Comparison of ENCODE assay signal across 20 cellular contexts in the genomic region with DNA sequence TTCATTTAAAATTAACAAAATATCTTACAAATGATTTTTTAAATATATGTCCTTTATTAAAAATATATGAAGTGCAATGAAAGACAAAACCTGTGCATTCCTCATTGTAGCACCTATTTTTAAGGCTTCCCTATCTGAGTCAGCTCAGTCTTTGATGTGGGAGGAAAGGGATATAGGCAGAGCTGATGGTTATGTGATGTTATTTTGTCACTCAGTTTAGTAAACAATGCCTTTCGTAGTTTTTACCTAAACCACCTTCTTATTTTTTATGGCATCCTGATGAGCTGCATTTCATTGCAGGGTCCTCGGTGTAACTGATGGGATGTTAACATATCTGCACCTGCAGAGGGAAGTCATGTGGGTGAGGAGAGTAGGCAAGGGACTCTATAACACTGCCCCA.
"Had no signal": no experiment of that assay in that cellular context is flagged by ENCODE, and none has a peak within 500 bp of the region (broad histone marks: within the 10 kb centered on the region; RNA-seq: fewer than 3 reads in every experiment).

No MANE protein-coding gene starts in this region.

- H3K36me3 ChIP-seq: sigmoid colon, thyroid gland had no signal

- H3K27me3 ChIP-seq: body of pancreas, dorsolateral prefrontal cortex, foreskin keratinocyte, hepatocyte, sigmoid colon, thyroid gland had no signal

- H3K27ac Mint-ChIP-seq: activated naive CD4-positive, alpha-beta T cell treated with anti-CD3 and anti-CD28 coated beads, Interleukin-2, amount 50 U/mL, for 72 hours; natural killer cell; stimulated activated memory B cell treated with anti-CD40 and anti-IgM and Interleukin-4, amounts not matched to agents 10 μg/mL and 1 μg/mL and 100 μg/mL, for 72 hours had no signal

- H3K4me1 Mint-ChIP-seq: stimulated activated memory B cell treated with anti-CD40 and anti-IgM and Interleukin-4, amounts not matched to agents 10 μg/mL and 1 μg/mL and 100 μg/mL, for 72 hours had no signal

- H3K9me3 Mint-ChIP-seq: activated naive CD4-positive, alpha-beta T cell treated with anti-CD3 and anti-CD28 coated beads, Interleukin-2, amount 50 U/mL, for 72 hours; natural killer cell; stimulated activated memory B cell treated with anti-CD40 and anti-IgM and Interleukin-4, amounts not matched to agents 10 μg/mL and 1 μg/mL and 100 μg/mL, for 72 hours had no signal

- H3K79me2 ChIP-seq: hepatocyte, parathyroid adenoma had no signal

- H3K4me1 ChIP-seq: body of pancreas, foreskin keratinocyte, parathyroid adenoma, thyroid gland had no signal

- H3K36me3 Mint-ChIP-seq: activated naive CD4-positive, alpha-beta T cell treated with anti-CD3 and anti-CD28 coated beads, Interleukin-2, amount 50 U/mL, for 72 hours; natural killer cell; stimulated activated memory B cell treated with anti-CD40 and anti-IgM and Interleukin-4, amounts not matched to agents 10 μg/mL and 1 μg/mL and 100 μg/mL, for 72 hours had no signal

- FAIRE-seq: colon, islet of Langerhans had no signal

- H3K4me2 ChIP-seq: hepatocyte had no signal

- H2AFZ ChIP-seq: hepatocyte, parathyroid adenoma had no signal

- H3K27ac ChIP-seq: body of pancreas, dorsolateral prefrontal cortex, epithelial cell of prostate, foreskin keratinocyte, hepatocyte, parathyroid adenoma, thyroid gland had no signal

- H3K4me3 ChIP-seq: body of pancreas, hepatocyte, lung, sigmoid colon, thyroid gland had no signal

- H3K9me3 ChIP-seq: body of pancreas, sigmoid colon, thyroid gland had no signal

- DNase-seq: activated CD4-positive, alpha-beta T cell treated with anti-CD3 and anti-CD28 coated beads, Interleukin-2, amount 50 U/mL, for 1 hour; activated CD4-positive, CD25-positive, alpha-beta regulatory T cell; activated gamma-delta T cell treated with Interleukin-2 at 50 U/mL for 16 hours; body of pancreas; caudate nucleus; dorsolateral prefrontal cortex; foreskin keratinocyte; natural killer cell; sigmoid colon; stimulated activated CD4-positive, alpha-beta T cell treated with anti-CD3 and anti-CD28 coated beads, Interleukin-4, amount 100 ng/mL, for 24 hours; T-helper 9 cell; thyroid gland had no signal

- H3K9ac ChIP-seq: parathyroid adenoma had no signal

- H3K4me3 Mint-ChIP-seq: natural killer cell; stimulated activated memory B cell treated with anti-CD40 and anti-IgM and Interleukin-4, amounts not matched to agents 10 μg/mL and 1 μg/mL and 100 μg/mL, for 72 hours had no signal

- ATAC-seq: body of pancreas; foreskin keratinocyte; stimulated activated memory B cell treated with anti-CD40 and anti-IgM and Interleukin-4, amounts not matched to agents 10 μg/mL and 1 μg/mL and 100 μg/mL, for 72 hours had no signal
